Comparison of ENCODE assay signal across 16 cellular contexts in genomic region chr18:48680871-48681270, GRCh38.
A peak's percentile ranks its signal among the peaks of the same experiment; 100 is the strongest.
DNase-seq lines count a peak whose midpoint lies in the region; ATAC-seq and TF ChIP-seq lines count a peak whose summit lies in the region.
"Had no signal": no experiment of that assay in that cellular context is flagged by ENCODE, and none has a peak within 500 bp of the region (broad histone marks: within the 10 kb centered on the region; RNA-seq: fewer than 3 reads in every experiment).

No MANE protein-coding gene starts in this region.

- no peak overlapping the region for H3K14ac ChIP-seq in mesenchymal stem cell (ENCODE audit: low read length in 2 of 2)

- no peak for TF ChIP-seq POLR2A in gastroesophageal sphincter (IDR thresholded peaks at IDR 0.05)

- ATAC-seq in gastroesophageal sphincter (peak; percentile 80), lower lobe of right lung (peak; percentile 55 to 71)

- no peak overlapping the region for H2BK12ac ChIP-seq in mesenchymal stem cell (ENCODE audit: low read length in 2 of 2)

- H2AFZ ChIP-seq in mesenchymal stem cell (ENCODE audit: low read depth, low read length) = no peak overlapping the region

- H4K91ac ChIP-seq in mesenchymal stem cell (ENCODE audit: low read length) = no peak overlapping the region

- no peak overlapping the region for H3K18ac ChIP-seq in mesenchymal stem cell (ENCODE audit: low read depth in 1 of 2, low read length in 2 of 2)

- no peak overlapping the region for H3K4ac ChIP-seq in mesenchymal stem cell (ENCODE audit: low read depth in 1 of 2, low read length in 2 of 2)

- H2BK5ac ChIP-seq in mesenchymal stem cell (ENCODE audit: low read depth, low read length, poor library complexity, severe bottlenecking) = no peak overlapping the region

- TF ChIP-seq CTCF in ascending aorta (IDR thresholded peaks at IDR 0.05) (peak in 2 of 3 experiments; percentile 17 to 40), gastroesophageal sphincter (IDR thresholded peaks at IDR 0.05) (peak in 2 of 4 experiments; percentile 34 to 38), lower lobe of right lung (IDR thresholded peaks at IDR 0.05) (no peak)

- H3K79me1 ChIP-seq in mesenchymal stem cell (replicated peaks; ENCODE audit: low read length, poor library complexity, severe bottlenecking) = peaks cover 26% of the 10 kb centered on the region

- no peak overlapping the region for H3K4me3 ChIP-seq in ascending aorta
- H3K4me3 ChIP-seq in gastroesophageal sphincter = no peak overlapping the region
- H3K4me3 ChIP-seq in lower lobe of right lung = no peak overlapping the region
- no peak overlapping the region for H3K4me3 ChIP-seq in subcutaneous abdominal adipose tissue (ENCODE audit: low read depth in 1 of 5, low read length in 5 of 5)
- no peak overlapping the region for H3K4me3 ChIP-seq in mesenchymal stem cell (ENCODE audit: insufficient read depth in 1 of 2, low read depth in 1 of 2, low read length in 2 of 2)

- no peak overlapping the region for H2AK5ac ChIP-seq in mesenchymal stem cell (ENCODE audit: low read length, severe bottlenecking)

- H3K9me3 ChIP-seq in ascending aorta (no peaks in the 10 kb centered on the region), gastroesophageal sphincter (no peaks in the 10 kb centered on the region), lower lobe of right lung (no peaks in the 10 kb centered on the region), subcutaneous abdominal adipose tissue (ENCODE audit: control insufficient read depth in 5 of 5, low read length in 5 of 5) (no peaks in the 10 kb centered on the region), mesenchymal stem cell (ENCODE audit: control insufficient read depth, low read length) (no peaks in the 10 kb centered on the region)
- H3K9me3 ChIP-seq: neutrophil had no signal

- H3K4me2 ChIP-seq in mesenchymal stem cell (ENCODE audit: low read length, poor library complexity, severe bottlenecking) = no peak overlapping the region
- H3K4me2 ChIP-seq: KMS-11 had no signal

- H3K36me3 ChIP-seq in ascending aorta = peaks cover 0 to 12% of the 10 kb centered on the region in 2 donors
- peaks cover 0 to 16% of the 10 kb centered on the region in 2 donors for H3K36me3 ChIP-seq in gastroesophageal sphincter
- H3K36me3 ChIP-seq in lower lobe of right lung = no peaks in the 10 kb centered on the region
- H3K36me3 ChIP-seq in subcutaneous abdominal adipose tissue (ENCODE audit: control insufficient read depth in 5 of 5, insufficient read depth in 5 of 5, low read length in 5 of 5) = peaks cover 2 to 27% (median 15%) of the 10 kb centered on the region in 5 donors
- peaks cover 20 to 38% of the 10 kb centered on the region in 2 experiments for H3K36me3 ChIP-seq in mesenchymal stem cell (ENCODE audit: control insufficient read depth in 1 of 2, insufficient read depth in 2 of 2, low read depth in 1 of 2, low read length in 2 of 2)
- H3K36me3 ChIP-seq: neutrophil had no signal

- H4K8ac ChIP-seq in mesenchymal stem cell (ENCODE audit: low read length) = no peak overlapping the region

- H3K23ac ChIP-seq in mesenchymal stem cell (ENCODE audit: low read length in 2 of 2) = no peak overlapping the region

- H2BK120ac ChIP-seq in mesenchymal stem cell (ENCODE audit: low read depth, low read length) = no peak overlapping the region

- peaks cover 19 to 41% of the 10 kb centered on the region in 2 donors for H3K4me1 ChIP-seq in ascending aorta
- H3K4me1 ChIP-seq in gastroesophageal sphincter = peaks cover 0 to 58% (median 8%) of the 10 kb centered on the region in 3 donors
- H3K4me1 ChIP-seq in lower lobe of right lung = peaks cover 45% of the 10 kb centered on the region
- H3K4me1 ChIP-seq in subcutaneous abdominal adipose tissue (ENCODE audit: control insufficient read depth in 5 of 5, insufficient read depth in 5 of 5, low read length in 5 of 5) = peaks cover 7 to 44% (median 42%) of the 10 kb centered on the region in 5 donors
- peaks cover 14% of the 10 kb centered on the region for H3K4me1 ChIP-seq in mesenchymal stem cell (ENCODE audit: control insufficient read depth, insufficient read depth, low read depth, low read length)

- DNase-seq in ascending aorta (ENCODE audit: low spot score in 2 of 2) (peak; percentile 59 to 93), lower lobe of right lung (peak; percentile 67), inferior parietal cortex (ENCODE audit: extremely low spot score) (no peak), NK-92 (lab: John Stamatoyannopoulos, UW; ENCODE audit: unreplicated experiment) (no peak), mesenchymal stem cell (no peak)
- DNase-seq in activated effector memory CD4-positive, alpha-beta T cell treated with anti-CD3 and anti-CD28 coated beads, Interleukin-2, amount 50 U/mL, for 16 hours = no peak
- DNase-seq: activated CD4-positive, alpha-beta memory T cell treated with anti-CD3 and anti-CD28 coated beads, Interleukin-2, amount 10 ng/mL, durations not matched to agents 7 days and 5 days; DMS79; kidney glomerular epithelial cell; NCI-H1694 treated with DMSO at 0.1 percent for 48 hours; NCI-H82; stimulated activated CD8-positive, alpha-beta memory T cell treated with anti-CD3 and anti-CD28 coated beads, Interleukin-4, amount 100 ng/mL, for 48 hours had no signal

- H3K27me3 ChIP-seq in ascending aorta = no peaks in the 10 kb centered on the region
- no peaks in the 10 kb centered on the region for H3K27me3 ChIP-seq in gastroesophageal sphincter
- no peaks in the 10 kb centered on the region for H3K27me3 ChIP-seq in lower lobe of right lung (ENCODE audit: low read depth)
- no peaks in the 10 kb centered on the region for H3K27me3 ChIP-seq in subcutaneous abdominal adipose tissue (ENCODE audit: control insufficient read depth in 5 of 5, insufficient read depth in 4 of 5, low read length in 5 of 5)
- no peaks in the 10 kb centered on the region for H3K27me3 ChIP-seq in mesenchymal stem cell (ENCODE audit: control insufficient read depth in 1 of 2, insufficient read depth in 1 of 2, low read length in 2 of 2)
- H3K27me3 ChIP-seq: neutrophil had no signal

- no peak for TF ChIP-seq EP300 in gastroesophageal sphincter (IDR thresholded peaks at IDR 0.05)

- intact Hi-C loops in ascending aorta (cut with DNase I) = loop anchor here (5.0 kb wide), 1 partner anchor 61 kb away; no protein-coding TSS in a partner anchor
- intact Hi-C loops in lower lobe of right lung (cut with DNase I) = no loop called here

- peak overlapping the region; percentile 84 to 86 for H3K27ac ChIP-seq in ascending aorta
- peak overlapping the region in 3 of 4 donors; percentile 61 to 69 (median 62) for H3K27ac ChIP-seq in gastroesophageal sphincter
- peak overlapping the region; percentile 54 for H3K27ac ChIP-seq in lower lobe of right lung
- peak overlapping the region; percentile 60 for H3K27ac ChIP-seq in subcutaneous abdominal adipose tissue (ENCODE audit: low read depth, low read length)
- H3K27ac ChIP-seq in mesenchymal stem cell (ENCODE audit: low read length, poor library complexity, severe bottlenecking) = no peak overlapping the region
- H3K27ac ChIP-seq: KMS-11, neutrophil had no signal

- WGBS in gastroesophageal sphincter (ENCODE audit: low coverage in 1 of 2), 2 donors = no CpG with 5 or more reads among the region's 11 CpGs
- WGBS in mesenchymal stem cell = 87% methylated on average over 11 of the region's 11 CpGs

- peak overlapping the region in 1 of 5 donors; percentile 49 for H3K9ac ChIP-seq in subcutaneous abdominal adipose tissue (ENCODE audit: low read length in 5 of 5)
- H3K9ac ChIP-seq in mesenchymal stem cell (ENCODE audit: low read length) = no peak overlapping the region
- H3K9ac ChIP-seq: KMS-11 had no signal

- no peak overlapping the region for H2BK15ac ChIP-seq in mesenchymal stem cell (ENCODE audit: low read depth, poor library complexity, severe bottlenecking)

Comparison
In these comparisons a context has a peak if more than half of its experiments do, and no peak if none do; other contexts are left out.
1. DNase-seq: peak in ascending aorta (2 of 2) and lower lobe of right lung (single experiment); none in inferior parietal cortex (single experiment), activated effector memory CD4-positive, alpha-beta T cell treated with anti-CD3 and anti-CD28 coated beads, Interleukin-2, amount 50 U/mL, for 16 hours (single experiment), NK-92 (single experiment) and mesenchymal stem cell (single experiment).